Comparison of ENCODE assay signal across 27 cellular contexts in the genomic region with DNA sequence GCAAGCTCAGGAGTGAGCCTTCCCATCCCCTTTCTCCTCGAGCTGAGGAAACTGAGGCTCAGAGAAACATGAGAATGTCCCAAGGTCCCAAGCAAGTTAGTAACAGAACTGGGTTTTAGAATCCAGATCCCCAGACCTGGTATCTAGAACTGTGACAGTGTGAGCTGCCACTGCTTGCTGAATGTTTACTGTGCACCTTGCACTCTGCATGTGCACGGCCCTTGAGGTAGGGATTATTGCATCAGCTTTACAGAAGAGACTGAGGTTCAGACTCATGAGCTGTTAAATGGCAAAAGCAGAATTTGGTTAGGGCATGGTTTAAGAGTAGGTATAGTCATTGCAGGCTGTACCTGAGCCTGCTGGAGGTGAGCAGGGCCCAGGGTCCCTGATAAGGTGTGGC. TPM values are rescaled to one million over a fixed set of nuclear protein-coding genes. Genes with fewer than 3 reads are reported as not detected.
"Had no signal": no experiment of that assay in that cellular context is flagged by ENCODE, and none has a peak within 500 bp of the region (broad histone marks: within the 10 kb centered on the region; RNA-seq: fewer than 3 reads in every experiment).

No MANE protein-coding gene starts in this region.

- H3K4me3 Mint-ChIP-seq: activated B cell treated with CpG ODN at 0.5 μM for 24 hours; activated CD4-positive, alpha-beta T cell treated with anti-CD3 and anti-CD28 coated beads, Interleukin-2, amount 10 ng/mL, durations not matched to agents 24 days and 14 days; activated CD8-positive, alpha-beta memory T cell treated with anti-CD3 and anti-CD28 coated beads, Interleukin-2, amount 10 ng/mL, durations not matched to agents 7 days and 5 days; activated naive CD4-positive, alpha-beta T cell treated with anti-CD3 and anti-CD28 coated beads for 36 hours; activated naive CD8-positive, alpha-beta T cell; activated T-cell treated with anti-CD3 and anti-CD28 coated beads, Interleukin-2, amount 50 U/mL, for 4 hours; T-helper 17 cell had no signal

- H3K9me3 Mint-ChIP-seq: activated B cell treated with CpG ODN at 0.5 μM for 24 hours; activated CD4-positive, alpha-beta T cell treated with anti-CD3 and anti-CD28 coated beads, Interleukin-2, amount 10 ng/mL, durations not matched to agents 24 days and 14 days; activated naive CD4-positive, alpha-beta T cell treated with anti-CD3 and anti-CD28 coated beads for 36 hours; activated T-cell treated with anti-CD3 and anti-CD28 coated beads, Interleukin-2, amount 50 U/mL, for 4 hours had no signal

- ATAC-seq: activated CD8-positive, alpha-beta memory T cell treated with anti-CD3 and anti-CD28 coated beads, Interleukin-2, amount 10 ng/mL, durations not matched to agents 7 days and 5 days; activated T-cell treated with anti-CD3 and anti-CD28 coated beads, Interleukin-2, amount 50 U/mL, for 4 hours; PC-3; T-helper 17 cell had no signal

- H3K27ac ChIP-seq: brain microvascular endothelial cell had no signal

- H3K4me1 Mint-ChIP-seq: activated B cell treated with CpG ODN at 0.5 μM for 24 hours; activated CD4-positive, alpha-beta T cell treated with anti-CD3 and anti-CD28 coated beads, Interleukin-2, amount 10 ng/mL, durations not matched to agents 24 days and 14 days; activated CD8-positive, alpha-beta memory T cell treated with anti-CD3 and anti-CD28 coated beads, Interleukin-2, amount 10 ng/mL, durations not matched to agents 7 days and 5 days had no signal

- H3K36me3 Mint-ChIP-seq: activated CD8-positive, alpha-beta memory T cell treated with anti-CD3 and anti-CD28 coated beads, Interleukin-2, amount 10 ng/mL, durations not matched to agents 7 days and 5 days; activated naive CD8-positive, alpha-beta T cell had no signal

- DNase-seq: activated B cell treated with CpG ODN at 0.5 μM for 24 hours; activated CD4-positive, alpha-beta T cell treated with anti-CD3 and anti-CD28 coated beads for 1 hour; activated CD4-positive, alpha-beta T cell treated with anti-CD3 and anti-CD28 coated beads, Interleukin-2, amount 10 ng/mL, durations not matched to agents 24 days and 14 days; activated CD4-positive, alpha-beta T cell treated with anti-CD3 and anti-CD28 coated beads, Interleukin-2, amount 50 U/mL, for 48 hours; activated CD8-positive, alpha-beta memory T cell treated with anti-CD3 and anti-CD28 coated beads, Interleukin-2, amount 10 ng/mL, durations not matched to agents 7 days and 5 days; activated effector memory CD4-positive, alpha-beta T cell treated with anti-CD3 and anti-CD28 coated beads, Interleukin-2, amount 50 U/mL, for 16 hours; activated naive CD4-positive, alpha-beta T cell treated with anti-CD3 and anti-CD28 coated beads for 36 hours; activated T-cell treated with anti-CD3 and anti-CD28 coated beads, Interleukin-2, amount 50 U/mL, for 4 hours; brain microvascular endothelial cell; cerebellar nuclear complex; KG1; MV-4-11; NCI-H1092 treated with DMSO at 0.1 percent for 48 hours; NCI-H1417 treated with DMSO at 0.1 percent for 48 hours; NCI-H1694; NCI-H2029; NCI-H2171 treated with DMSO at 0.1 percent for 48 hours; NCI-H226; NCI-H510A treated with DMSO at 0.1 percent for 48 hours; PC-3; SHP77 treated with DMSO at 0.1 percent for 48 hours; T-helper 17 cell; T-helper 9 cell had no signal

- H3K27ac Mint-ChIP-seq: activated B cell treated with CpG ODN at 0.5 μM for 24 hours; activated CD4-positive, alpha-beta T cell treated with anti-CD3 and anti-CD28 coated beads, Interleukin-2, amount 10 ng/mL, durations not matched to agents 24 days and 14 days; activated CD8-positive, alpha-beta memory T cell treated with anti-CD3 and anti-CD28 coated beads, Interleukin-2, amount 10 ng/mL, durations not matched to agents 7 days and 5 days; activated naive CD4-positive, alpha-beta T cell treated with anti-CD3 and anti-CD28 coated beads for 36 hours; activated naive CD8-positive, alpha-beta T cell; T-helper 17 cell had no signal

- H3K36me3 ChIP-seq: brain microvascular endothelial cell had no signal

RNA-seq across cellular contexts. Expression of gene MPPED1, which starts 3.8 kb away (rescaled TPM):
- total RNA-seq: activated B cell treated with CpG ODN at 0.5 μM for 24 hours; activated CD4-positive, alpha-beta T cell treated with anti-CD3 and anti-CD28 coated beads, Interleukin-2, amount 10 ng/mL, durations not matched to agents 24 days and 14 days; activated CD8-positive, alpha-beta memory T cell treated with anti-CD3 and anti-CD28 coated beads, Interleukin-2, amount 10 ng/mL, durations not matched to agents 7 days and 5 days; activated naive CD4-positive, alpha-beta T cell treated with anti-CD3 and anti-CD28 coated beads for 36 hours; activated T-cell treated with anti-CD3 and anti-CD28 coated beads, Interleukin-2, amount 50 U/mL, for 4 hours; cardiac septum; LHCN-M2; MCF 10A; PC-3; T-helper 17 cell had no signal
